ENCODE assay signal across 8 cellular contexts in the genomic region with DNA sequence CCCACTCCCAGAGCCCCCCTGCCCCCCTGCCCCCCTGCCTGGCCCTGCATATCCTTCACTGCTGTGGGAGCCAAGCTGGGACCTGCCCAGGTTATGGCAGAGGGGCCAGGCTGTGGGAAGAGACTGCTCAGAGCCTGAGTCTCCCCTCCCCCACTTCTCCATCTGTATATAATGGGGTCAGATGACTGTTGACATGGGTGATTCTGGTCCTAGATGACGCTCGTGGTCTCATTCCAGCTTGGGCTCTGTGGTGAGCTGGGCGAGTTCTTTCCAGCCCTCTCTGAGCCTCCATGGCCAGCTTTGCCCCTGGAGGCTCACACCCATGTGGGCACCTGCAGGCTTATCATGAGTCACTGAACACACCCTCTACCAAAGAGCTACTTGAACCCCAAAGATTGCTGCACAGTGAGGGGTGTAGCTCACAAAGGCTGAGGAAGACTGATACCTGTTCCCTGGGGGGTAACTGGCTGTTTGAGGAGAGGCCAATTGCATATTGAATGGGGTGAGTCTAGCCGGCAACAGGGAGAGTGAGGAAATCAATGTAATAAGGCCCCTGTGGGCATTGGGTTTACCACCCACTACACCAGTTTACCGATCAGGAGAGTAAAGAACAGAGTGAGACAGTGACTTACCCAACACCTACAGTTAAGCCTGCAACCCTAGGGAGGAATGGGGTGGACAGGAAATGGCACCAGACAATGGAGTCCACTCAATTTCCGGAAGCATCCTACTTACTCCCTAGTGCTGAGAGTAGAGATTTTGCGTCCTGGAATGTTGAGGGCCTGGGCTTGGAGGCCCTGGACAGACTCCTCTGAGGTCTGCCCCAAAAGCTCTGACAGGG. TPM values are rescaled to one million over a fixed set of nuclear protein-coding genes. Genes with fewer than 3 reads are reported as not detected.
DNase-seq lines count a peak whose midpoint lies in the region; ATAC-seq and TF ChIP-seq lines count a peak whose summit lies in the region.

No MANE protein-coding gene starts in this region.

- intact Hi-C loops in breast epithelium (cut with DNase I; ENCODE audit: low total_unique reads) = no loop called here

- H3K36me3 ChIP-seq in GM06990 (ENCODE audit: control insufficient read depth, insufficient read depth, low read length) (no peaks in the 10 kb centered on the region), breast epithelium (no peaks in the 10 kb centered on the region), kidney epithelial cell (ENCODE audit: control insufficient read depth, insufficient read depth, low read length) (no peaks in the 10 kb centered on the region)

- no peak for TF ChIP-seq CTCF in GM06990 (IDR thresholded peaks at IDR 0.05; ENCODE audit: insufficient read depth, low read length, poor library complexity, severe bottlenecking)
- TF ChIP-seq CTCF in breast epithelium (IDR thresholded peaks at IDR 0.05) = no peak
- no peak for TF ChIP-seq CTCF in kidney epithelial cell (IDR thresholded peaks at IDR 0.05; ENCODE audit: insufficient read depth, low read length, poor library complexity, severe bottlenecking)

- no peaks in the 10 kb centered on the region for H3K9me3 ChIP-seq in breast epithelium

- no peak for TF ChIP-seq POLR2A in breast epithelium (IDR thresholded peaks at IDR 0.05)

- ATAC-seq in GM18870 (IDR thresholded peaks at IDR 0.05; ENCODE audit: unreplicated experiment) (no peak), GM21447 (IDR thresholded peaks at IDR 0.05; ENCODE audit: unreplicated experiment) (no peak)

- peaks cover 12 to 44% of the 10 kb centered on the region in 2 donors for H3K4me1 ChIP-seq in breast epithelium

- no peak for DNase-seq in GM06990 (ENCODE audit: extremely low read depth, insufficient read length)
- peak; percentile 74 for DNase-seq in NCI-H2171 treated with DMSO at 0.1 percent for 48 hours (lab: John Stamatoyannopoulos, UW)
- DNase-seq in breast epithelium (ENCODE audit: low spot score in 2 of 2) = no peak
- no peak for DNase-seq in kidney epithelial cell (ENCODE audit: low read depth)
- peak in 36 of 49 donors; percentile 49 to 89 (median 74) for DNase-seq in substantia nigra (lab: John Stamatoyannopoulos, UW)
- no peak for DNase-seq in stimulated activated CD4-positive, alpha-beta T cell treated with anti-CD3 and anti-CD28 coated beads, Interleukin-2, amount 100 ng/mL, for 24 hours

- H3K27me3 ChIP-seq in GM06990 (replicated peaks; ENCODE audit: control insufficient read depth, insufficient read depth, low read length) (no peaks in the 10 kb centered on the region), breast epithelium (no peaks in the 10 kb centered on the region), kidney epithelial cell (ENCODE audit: control insufficient read depth, insufficient read depth, low read length) (no peaks in the 10 kb centered on the region)

- peak overlapping the region; percentile 67 for H3K4me3 ChIP-seq in GM06990 (replicated peaks; ENCODE audit: low read depth, low read length)
- peak overlapping the region; percentile 46 to 65 (median 55) for H3K4me3 ChIP-seq in breast epithelium
- H3K4me3 ChIP-seq in kidney epithelial cell (ENCODE audit: low read depth, low read length) = peak overlapping the region; percentile 38

- H3K27ac ChIP-seq in breast epithelium (peak overlapping the region; percentile 99 to 100), substantia nigra (ENCODE audit: low read depth, low read length, poor library complexity, severe bottlenecking) (peak overlapping the region; percentile 100)

RNA-seq across cellular contexts. Expression of a gene that starts 4.2 kb away (rescaled TPM):
- total RNA-seq in breast epithelium = 100 to 1,000 TPM in 1 of 3 donors, 10 to 100 TPM in 2; 39.0 to 119 (median 81.3) TPM
- total RNA-seq in kidney epithelial cell = 83.0 and 88.2 TPM in 2 replicates

Comparison
In these comparisons a context has a peak if more than half of its experiments do, and no peak if none do; other contexts are left out.
1. DNase-seq: peak in NCI-H2171 treated with DMSO at 0.1 percent for 48 hours (single experiment) and substantia nigra (36 of 49); none in GM06990 (single experiment), breast epithelium (0 of 2), kidney epithelial cell (single experiment) and stimulated activated CD4-positive, alpha-beta T cell treated with anti-CD3 and anti-CD28 coated beads, Interleukin-2, amount 100 ng/mL, for 24 hours (0 of 2).
2. Peak in every context shown above with its lines, with median percentiles within 50 percentile points of each other: H3K4me3 ChIP-seq.